Comparison of ENCODE assay signal across 10 cellular contexts in the genomic region with DNA sequence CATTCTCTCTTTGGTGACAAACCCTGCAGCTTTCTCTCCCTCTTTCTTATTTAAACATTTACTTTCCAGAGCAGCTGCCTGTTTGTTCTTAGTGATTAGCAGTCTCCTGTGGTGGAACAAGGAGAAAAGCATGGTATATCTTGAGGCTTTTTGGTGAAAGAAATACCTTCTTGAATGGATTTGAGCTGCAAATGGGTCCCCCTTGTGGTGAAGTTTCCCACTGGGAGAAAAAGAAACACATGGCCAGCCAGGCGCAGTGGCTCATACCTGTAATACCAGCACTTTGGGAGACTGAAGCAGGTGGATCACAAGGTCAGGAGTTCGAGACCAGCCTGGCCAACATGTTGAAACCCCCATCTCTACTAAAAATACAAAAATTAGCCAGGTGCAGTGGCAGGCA. TPM values are rescaled to one million over a fixed set of nuclear protein-coding genes. Genes with fewer than 3 reads are reported as not detected.
DNase-seq lines count a peak whose midpoint lies in the region; ATAC-seq and TF ChIP-seq lines count a peak whose summit lies in the region.
"Had no signal": no experiment of that assay in that cellular context is flagged by ENCODE, and none has a peak within 500 bp of the region (broad histone marks: within the 10 kb centered on the region; RNA-seq: fewer than 3 reads in every experiment).

No MANE protein-coding gene starts in this region.

- DNase-seq in CD14-positive monocyte (ENCODE audit: low spot score) = no peak
- DNase-seq in HFFc6 = peak; percentile 28
- DNase-seq in adipocyte (ENCODE audit: low read depth) = peak; percentile 48
- peak; percentile 47 for DNase-seq in left kidney (ENCODE audit: low read depth, low spot score)
- no peak for DNase-seq in NCI-H345 (lab: John Stamatoyannopoulos, UW)
- no peak for DNase-seq in activated naive CD8-positive, alpha-beta T cell treated with anti-CD3 and anti-CD28 coated beads for 36 hours
- DNase-seq: NCI-H510A had no signal

- intact Hi-C loops in CD14-positive monocyte (cut with micrococcal nuclease) = loop anchor here in 1 of 2 donors (10.0 kb wide), 1 partner anchor 46 kb away; a partner anchor contains a TSS

- TF ChIP-seq CTCF in CD14-positive monocyte (IDR thresholded peaks at IDR 0.05) (peak; percentile 58), HFFc6 (IDR thresholded peaks at IDR 0.05) (peak; percentile 79)

- no peaks in the 10 kb centered on the region for H3K36me3 ChIP-seq in adipocyte (ENCODE audit: control insufficient read depth, insufficient read depth, low read length, severe bottlenecking)
- H3K36me3 ChIP-seq: esophagus muscularis mucosa had no signal

- H3K4me1 Mint-ChIP-seq in CD14-positive monocyte (peaks cover 2% of the 10 kb centered on the region), HFFc6 (ENCODE audit: low read depth) (no peaks in the 10 kb centered on the region)
- H3K4me1 Mint-ChIP-seq in activated naive CD8-positive, alpha-beta T cell treated with anti-CD3 and anti-CD28 coated beads for 36 hours = no peaks in the 10 kb centered on the region

- H3K27ac Mint-ChIP-seq in CD14-positive monocyte (peak overlapping the region in 1 of 7 donors; percentile 43), HFFc6 (no peak overlapping the region)
- no peak overlapping the region for H3K27ac Mint-ChIP-seq in activated naive CD8-positive, alpha-beta T cell treated with anti-CD3 and anti-CD28 coated beads for 36 hours

- H3K4me3 Mint-ChIP-seq in CD14-positive monocyte (no peak overlapping the region), HFFc6 (no peak overlapping the region)
- no peak overlapping the region for H3K4me3 Mint-ChIP-seq in activated naive CD8-positive, alpha-beta T cell treated with anti-CD3 and anti-CD28 coated beads for 36 hours

- H3K36me3 Mint-ChIP-seq in CD14-positive monocyte (no peaks in the 10 kb centered on the region), HFFc6 (ENCODE audit: low read depth) (no peaks in the 10 kb centered on the region)
- H3K36me3 Mint-ChIP-seq in activated naive CD8-positive, alpha-beta T cell treated with anti-CD3 and anti-CD28 coated beads for 36 hours = no peaks in the 10 kb centered on the region

- no peaks in the 10 kb centered on the region for H3K9me3 ChIP-seq in adipocyte (ENCODE audit: control insufficient read depth, low read length)
- H3K9me3 ChIP-seq: esophagus muscularis mucosa had no signal

- no peaks in the 10 kb centered on the region for H3K27me3 ChIP-seq in adipocyte (replicated peaks; ENCODE audit: control insufficient read depth, insufficient read depth, low read length)
- H3K27me3 ChIP-seq: esophagus muscularis mucosa had no signal

- no peak overlapping the region for H3K9ac ChIP-seq in adipocyte (ENCODE audit: low read length)

- ATAC-seq in HG03469 (IDR thresholded peaks at IDR 0.05; ENCODE audit: unreplicated experiment) (no peak), GM19351 (IDR thresholded peaks at IDR 0.05; ENCODE audit: unreplicated experiment) (no peak)

- H3K9me3 Mint-ChIP-seq in CD14-positive monocyte = peaks cover 0 to 2% (median 0%) of the 10 kb centered on the region in 7 donors
- no peaks in the 10 kb centered on the region for H3K9me3 Mint-ChIP-seq in HFFc6
- no peaks in the 10 kb centered on the region for H3K9me3 Mint-ChIP-seq in activated naive CD8-positive, alpha-beta T cell treated with anti-CD3 and anti-CD28 coated beads for 36 hours

- H3K27me3 Mint-ChIP-seq in CD14-positive monocyte (ENCODE audit: low read depth in 3 of 3) (peaks cover 0 to 2% (median 2%) of the 10 kb centered on the region in 3 donors), HFFc6 (ENCODE audit: insufficient read depth) (peaks cover 4% of the 10 kb centered on the region)
- no peaks in the 10 kb centered on the region for H3K27me3 Mint-ChIP-seq in activated naive CD8-positive, alpha-beta T cell treated with anti-CD3 and anti-CD28 coated beads for 36 hours

- H3K4me3 ChIP-seq in adipocyte (ENCODE audit: low read length) = no peak overlapping the region
- H3K4me3 ChIP-seq: esophagus muscularis mucosa had no signal

- peaks cover 11% of the 10 kb centered on the region for H3K4me1 ChIP-seq in adipocyte (ENCODE audit: control insufficient read depth, insufficient read depth, low read length)
- H3K4me1 ChIP-seq: esophagus muscularis mucosa had no signal

RNA-seq across cellular contexts. Expression of a gene that starts 48.3 kb away (rescaled TPM):
- polyA plus RNA-seq in CD14-positive monocyte = 10 to 100 TPM; 33.9 to 55.6 TPM
- total RNA-seq in HFFc6 (2021; fragmentation: NEBNext Ultra II Directional; extraction: Animal tissue kit (Norgen Biotek cat#: 25700)) = not detected
- total RNA-seq in activated naive CD8-positive, alpha-beta T cell treated with anti-CD3 and anti-CD28 coated beads for 36 hours = not detected

Comparison
In these comparisons a context has a peak if more than half of its experiments do, and no peak if none do; other contexts are left out.
1. DNase-seq: peak in HFFc6 (single experiment), adipocyte (single experiment) and left kidney (single experiment); none in CD14-positive monocyte (single experiment), NCI-H345 (single experiment) and activated naive CD8-positive, alpha-beta T cell treated with anti-CD3 and anti-CD28 coated beads for 36 hours (single experiment).